ENCODE assay signal across 20 cellular contexts in genomic region chr4:37858877-37859276, GRCh38. TPM values are rescaled to one million over a fixed set of nuclear protein-coding genes. Genes with fewer than 3 reads are reported as not detected.
A peak's percentile ranks its signal among the peaks of the same experiment; 100 is the strongest.
DNase-seq lines count a peak whose midpoint lies in the region; ATAC-seq and TF ChIP-seq lines count a peak whose summit lies in the region.
"Had no signal": no experiment of that assay in that cellular context is flagged by ENCODE, and none has a peak within 500 bp of the region (broad histone marks: within the 10 kb centered on the region; RNA-seq: fewer than 3 reads in every experiment).

No MANE protein-coding gene starts in this region.

- H3K27ac ChIP-seq in Karpas-422 (ENCODE audit: low read length) (no peak overlapping the region), liver (ENCODE audit: low read depth in 1 of 2, low read length in 2 of 2) (no peak overlapping the region)
- H3K27ac ChIP-seq: A549; BLaER1 treated with 17β-estradiol and CSF1 and Interleukin-3, amounts not matched to agents 10 nM and 100 nM; GM23248 had no signal

- no peaks in the 10 kb centered on the region for H3K9me2 ChIP-seq in Karpas-422 (replicated peaks; ENCODE audit: insufficient read depth, low read length)

- no peaks in the 10 kb centered on the region for H4K20me1 ChIP-seq in Karpas-422 (ENCODE audit: insufficient read depth, low read depth, low read length)
- H4K20me1 ChIP-seq: BLaER1 treated with 17β-estradiol and CSF1 and Interleukin-3, amounts not matched to agents 10 nM and 100 nM had no signal

- peaks cover 61% of the 10 kb centered on the region for H3K36me3 ChIP-seq in Karpas-422 (ENCODE audit: insufficient read depth, low read length)
- H3K36me3 ChIP-seq in liver (ENCODE audit: control insufficient read depth in 4 of 4, insufficient read depth in 3 of 4, low read depth in 1 of 4, low read length in 3 of 4) = peaks cover 0 to 20% (median 3%) of the 10 kb centered on the region in 4 donors

- H3K9me3 ChIP-seq in Karpas-422 (ENCODE audit: low read length) (no peaks in the 10 kb centered on the region), liver (ENCODE audit: control insufficient read depth in 4 of 4, low read length in 3 of 4) (no peaks in the 10 kb centered on the region)
- H3K9me3 ChIP-seq: A549, BE2C had no signal

- H3K4me3 ChIP-seq in Karpas-422 (ENCODE audit: low read length) (no peak overlapping the region), fibroblast of mammary gland (ENCODE audit: control insufficient read depth, low read depth, low read length) (no peak overlapping the region), liver (ENCODE audit: low read depth in 1 of 3, low read length in 3 of 3) (no peak overlapping the region)
- H3K4me3 ChIP-seq: A549; BLaER1 treated with 17β-estradiol and CSF1 and Interleukin-3, amounts not matched to agents 10 nM and 100 nM; GM23248 had no signal

- H3K27me3 ChIP-seq in Karpas-422 (ENCODE audit: low read length) (no peaks in the 10 kb centered on the region), liver (ENCODE audit: control insufficient read depth in 4 of 4, insufficient read depth in 4 of 4, low read length in 3 of 4) (no peaks in the 10 kb centered on the region)
- H3K27me3 ChIP-seq: BE2C; BLaER1 treated with 17β-estradiol and CSF1 and Interleukin-3, amounts not matched to agents 10 nM and 100 nM had no signal

- no peak overlapping the region for H2AFZ ChIP-seq in Karpas-422 (ENCODE audit: low read length)
- H2AFZ ChIP-seq: GM23248 had no signal

- H3K4me2 ChIP-seq in Karpas-422 (ENCODE audit: low read depth, low read length, poor library complexity, severe bottlenecking) = no peak overlapping the region
- H3K4me2 ChIP-seq: A549; BLaER1 treated with 17β-estradiol and CSF1 and Interleukin-3, amounts not matched to agents 10 nM and 100 nM had no signal

- H3K4me1 ChIP-seq in Karpas-422 (ENCODE audit: low read length) = no peaks in the 10 kb centered on the region
- peaks cover 0 to 3% (median 0%) of the 10 kb centered on the region in 4 donors for H3K4me1 ChIP-seq in liver (ENCODE audit: control insufficient read depth in 4 of 4, insufficient read depth in 4 of 4, low read length in 3 of 4)
- H3K4me1 ChIP-seq: A549, BE2C had no signal

- H3K9ac ChIP-seq in Karpas-422 (ENCODE audit: low read length) = no peak overlapping the region
- no peak overlapping the region for H3K9ac ChIP-seq in liver (ENCODE audit: low read depth in 1 of 2, low read length in 2 of 2)
- H3K9ac ChIP-seq: BLaER1 treated with 17β-estradiol and CSF1 and Interleukin-3, amounts not matched to agents 10 nM and 100 nM; GM23248 had no signal

- no peak for ATAC-seq in HG03196 (IDR thresholded peaks at IDR 0.05; ENCODE audit: unreplicated experiment)
- ATAC-seq: A549 had no signal

- TF ChIP-seq CTCF in fibroblast of mammary gland (conservative IDR thresholded peaks at IDR 0.05; ENCODE audit: control insufficient read depth, insufficient read depth, low read depth, low read length) (no peak), liver (IDR thresholded peaks at IDR 0.05; ENCODE audit: low read depth, low read length, missing input control) (no peak)

- TF ChIP-seq RAD21 in liver (IDR thresholded peaks at IDR 0.05) = no peak

- H3K79me2 ChIP-seq in Karpas-422 (ENCODE audit: low read length) = no peaks in the 10 kb centered on the region

- DNase-seq in Karpas-422 (peak; percentile 9), fibroblast of mammary gland (ENCODE audit: low read depth) (peak; percentile 7), cortex of kidney (lab: John Stamatoyannopoulos, UW) (no peak), NCI-H2227 (lab: John Stamatoyannopoulos, UW; ENCODE audit: unreplicated experiment) (no peak)
- DNase-seq: 8988T; ACHN; AML-193; BE2C; CD4-positive, alpha-beta T cell; CD8-positive, alpha-beta memory T cell; DMS 273 treated with DMSO at 0.1 percent for 48 hours; DMS79; GF-D8; GM23248; H7; HCEC 1CT had no signal

TF ChIP-seq in liver, 16 proteins besides CTCF, POLR2A, EP300 and RAD21:
- TF ChIP-seq REST (IDR thresholded peaks at IDR 0.05) = no peak
- TF ChIP-seq ATF3 (IDR thresholded peaks at IDR 0.05) = no peak
- no peak for TF ChIP-seq MAX (IDR thresholded peaks at IDR 0.05)
- peak; percentile 23 for TF ChIP-seq YY1 (IDR thresholded peaks at IDR 0.05)
- no peak for TF ChIP-seq FOXA1 (IDR thresholded peaks at IDR 0.05)
- no peak for TF ChIP-seq JUND (IDR thresholded peaks at IDR 0.05)
- TF ChIP-seq RXRA (IDR thresholded peaks at IDR 0.05) = peak; percentile 78 to 88
- no peak for TF ChIP-seq EGR1 (IDR thresholded peaks at IDR 0.05; ENCODE audit: low read depth in 2 of 2)

RNA-seq across cellular contexts. Expression of gene TBC1D1, which starts 32.0 kb away (rescaled TPM):
- 30.5 and 47.9 TPM in 2 replicates for total RNA-seq in Karpas-422 (2014; rRNA removed; shearing (Covaris generic); ENCODE audit: low replicate concordance)
- 10 to 100 TPM; 25.5 to 41.4 TPM for total RNA-seq in liver
- polyA plus RNA-seq in liver = 10 to 100 TPM; 15.6 to 16.4 TPM

RNA-seq across cellular contexts. Expression of gene PGM2, which starts 32.4 kb away (rescaled TPM):
- 30.4 and 40.3 TPM in 2 replicates for total RNA-seq in Karpas-422 (2014; rRNA removed; shearing (Covaris generic); ENCODE audit: low replicate concordance)
- total RNA-seq in liver = 10 to 100 TPM; 11.6 to 11.9 TPM
- polyA plus RNA-seq in liver = 1 to 10 TPM; 4.0 to 4.2 TPM

Comparison
In these comparisons a context has a peak if more than half of its experiments do, and no peak if none do; other contexts are left out.
1. DNase-seq: peak in Karpas-422 (single experiment) and fibroblast of mammary gland (single experiment); none in cortex of kidney (single experiment) and NCI-H2227 (single experiment).